8 cellular contexts compared by ENCODE assay signal in the genomic region with DNA sequence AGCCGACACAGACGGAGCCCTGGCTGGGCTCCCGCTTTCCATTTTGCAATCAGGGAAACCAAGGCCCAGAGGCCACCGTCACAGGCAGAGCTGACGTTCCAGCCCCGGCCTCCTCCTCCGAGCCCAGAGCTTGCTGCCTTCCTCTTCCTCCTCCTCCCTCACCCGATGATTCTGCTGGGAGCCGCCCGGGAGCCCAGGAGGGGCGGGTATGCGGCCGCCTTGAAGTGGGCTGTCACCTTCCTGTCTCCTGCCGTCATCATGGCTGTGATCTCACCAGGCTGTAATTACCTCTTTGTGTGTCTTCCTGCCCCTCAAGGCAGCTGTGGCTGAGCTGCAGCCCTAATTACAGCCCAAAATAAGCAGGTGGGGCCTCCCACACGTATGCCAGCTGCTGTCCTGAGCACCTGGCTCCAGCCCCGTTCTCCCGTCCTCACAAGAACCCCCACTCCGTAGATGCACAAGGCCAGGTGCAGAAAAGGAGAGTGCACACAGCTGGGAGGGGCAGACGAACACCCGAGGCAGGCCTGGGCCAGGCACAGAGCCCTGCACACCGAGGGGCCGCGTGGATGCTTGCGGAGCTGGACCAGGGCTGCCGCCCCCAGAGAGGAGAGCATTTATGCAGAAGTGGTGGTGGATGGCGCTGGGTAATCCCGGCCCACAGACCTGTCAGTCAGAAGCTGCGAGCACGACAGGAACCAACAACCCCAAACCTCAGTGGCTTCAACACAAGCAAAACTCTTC. TPM values are rescaled to one million over a fixed set of nuclear protein-coding genes. Genes with fewer than 3 reads are reported as not detected.
DNase-seq lines count a peak whose midpoint lies in the region; ATAC-seq and TF ChIP-seq lines count a peak whose summit lies in the region.

No MANE protein-coding gene starts in this region.

- DNase-seq in COR-L47 (lab: John Stamatoyannopoulos, UW) (peak; percentile 97), NCI-H146 treated with DMSO at 0.1 percent for 48 hours (lab: John Stamatoyannopoulos, UW; ENCODE audit: unreplicated experiment) (peak; percentile 95), caudate nucleus (lab: John Stamatoyannopoulos, UW) (peak in 42 of 61 donors; percentile 25 to 84 (median 63)), lower leg skin (ENCODE audit: low spot score in 2 of 2) (no peak), NCI-H446 treated with DMSO at 0.1 percent for 48 hours (lab: John Stamatoyannopoulos, UW) (no peak)
- peak; percentile 71 for DNase-seq in stimulated activated naive B cell treated with anti-CD40 and anti-IgM and Interleukin-4, amounts not matched to agents 10 μg/mL and 1 μg/mL and 100 μg/mL, for 72 hours

- peaks cover 35 to 38% of the 10 kb centered on the region in 2 donors for H3K4me1 Mint-ChIP-seq in stimulated activated naive B cell treated with anti-CD40 and anti-IgM and Interleukin-4, amounts not matched to agents 10 μg/mL and 1 μg/mL and 100 μg/mL, for 72 hours

- H3K27me3 Mint-ChIP-seq in stimulated activated naive B cell treated with anti-CD40 and anti-IgM and Interleukin-4, amounts not matched to agents 10 μg/mL and 1 μg/mL and 100 μg/mL, for 72 hours, result no peaks in the 10 kb centered on the region

- peak overlapping the region; percentile 71 for H3K27ac ChIP-seq in caudate nucleus (ENCODE audit: low read depth, low read length)

- no peaks in the 10 kb centered on the region for H3K9me3 Mint-ChIP-seq in stimulated activated naive B cell treated with anti-CD40 and anti-IgM and Interleukin-4, amounts not matched to agents 10 μg/mL and 1 μg/mL and 100 μg/mL, for 72 hours

- intact Hi-C loops in lower leg skin (cut with DNase I; ENCODE audit: low total_unique reads), result no loop called here

- peak overlapping the region; percentile 15 for H3K4me3 ChIP-seq in mononuclear cell (ENCODE audit: low read length)
- no peak overlapping the region for H3K4me3 ChIP-seq in lower leg skin (ENCODE audit: low read depth, poor library complexity, severe bottlenecking)

- H3K27ac Mint-ChIP-seq in stimulated activated naive B cell treated with anti-CD40 and anti-IgM and Interleukin-4, amounts not matched to agents 10 μg/mL and 1 μg/mL and 100 μg/mL, for 72 hours, result peak overlapping the region; percentile 97

- H3K4me3 Mint-ChIP-seq in stimulated activated naive B cell treated with anti-CD40 and anti-IgM and Interleukin-4, amounts not matched to agents 10 μg/mL and 1 μg/mL and 100 μg/mL, for 72 hours, result peak overlapping the region; percentile 79 to 93

- TF ChIP-seq CTCF in lower leg skin (IDR thresholded peaks at IDR 0.05), result no peak

- H3K4me1 ChIP-seq in mononuclear cell (ENCODE audit: insufficient read depth, low read length), result peaks cover 52% of the 10 kb centered on the region

- H3K9me3 ChIP-seq in mononuclear cell (ENCODE audit: low read depth, low read length), result no peaks in the 10 kb centered on the region

- peak; percentile 31 to 42 for ATAC-seq in activated CD4-positive, CD25-positive, alpha-beta regulatory T cell treated with anti-CD3 and anti-CD28 coated beads, Interleukin-2, amount 50 U/mL, for 24 hours
- peak; percentile 29 to 34 for ATAC-seq in stimulated activated naive B cell treated with anti-CD40 and anti-IgM and Interleukin-4, amounts not matched to agents 10 μg/mL and 1 μg/mL and 100 μg/mL, for 72 hours (replicated peaks)

- TF ChIP-seq POLR2A in lower leg skin (IDR thresholded peaks at IDR 0.05), result no peak

- 30 to 38% methylated on average over 29 of the region's 29 CpGs for WGBS in lower leg skin, 2 donors

- H3K36me3 Mint-ChIP-seq in stimulated activated naive B cell treated with anti-CD40 and anti-IgM and Interleukin-4, amounts not matched to agents 10 μg/mL and 1 μg/mL and 100 μg/mL, for 72 hours, result peaks cover 12 to 27% of the 10 kb centered on the region in 2 donors

- no peaks in the 10 kb centered on the region for H3K27me3 ChIP-seq in mononuclear cell (ENCODE audit: insufficient read depth, low read length)

RNA-seq across cellular contexts. Expression of a gene that starts 4.0 kb away (rescaled TPM):
- 29.6 TPM for total RNA-seq in mononuclear cell
- 10 to 100 TPM; 23.4 to 73.8 (median 62.1) TPM for total RNA-seq in lower leg skin

RNA-seq across cellular contexts. Expression of a gene that starts 15.0 kb away (rescaled TPM):
- total RNA-seq in mononuclear cell (not detected), lower leg skin (under 1 TPM in 2 of 4 donors, not detected in 2; 0.34 to 0.57 TPM)

RNA-seq across cellular contexts. Expression of a gene that starts 20.3 kb away (rescaled TPM):
- 20.5 TPM for total RNA-seq in mononuclear cell
- 100 to 1,000 TPM; 129 to 214 (median 140) TPM for total RNA-seq in lower leg skin

RNA-seq across cellular contexts. Expression of a gene that starts 32.6 kb away (rescaled TPM):
- 63.7 TPM for total RNA-seq in mononuclear cell
- 1 to 10 TPM in 2 of 4 donors, under 1 TPM in 1, not detected in 1; 0.29 to 1.5 (median 1.3) TPM for total RNA-seq in lower leg skin

RNA-seq across cellular contexts. Expression of a gene that starts 50.4 kb away (rescaled TPM):
- 0.42 TPM for total RNA-seq in mononuclear cell
- total RNA-seq in lower leg skin, result 10 to 100 TPM; 14.6 to 25.0 (median 17.8) TPM

Comparison
In these comparisons a context has a peak if more than half of its experiments do, and no peak if none do; other contexts are left out.
1. DNase-seq: peak in COR-L47 (single experiment), NCI-H146 treated with DMSO at 0.1 percent for 48 hours (single experiment), caudate nucleus (42 of 61) and stimulated activated naive B cell treated with anti-CD40 and anti-IgM and Interleukin-4, amounts not matched to agents 10 μg/mL and 1 μg/mL and 100 μg/mL, for 72 hours (single experiment); none in lower leg skin (0 of 2) and NCI-H446 treated with DMSO at 0.1 percent for 48 hours (single experiment).